In genomic region chr3:38039101-38039898, GRCh38 we compare ENCODE assay signal across 9 cellular contexts. TPM values are rescaled to one million over a fixed set of nuclear protein-coding genes. Genes with fewer than 3 reads are reported as not detected.
DNase-seq lines count a peak whose midpoint lies in the region; ATAC-seq and TF ChIP-seq lines count a peak whose summit lies in the region.
"Had no signal": no experiment of that assay in that cellular context is flagged by ENCODE, and none has a peak within 500 bp of the region (broad histone marks: within the 10 kb centered on the region; RNA-seq: fewer than 3 reads in every experiment).

A gene with protein sequence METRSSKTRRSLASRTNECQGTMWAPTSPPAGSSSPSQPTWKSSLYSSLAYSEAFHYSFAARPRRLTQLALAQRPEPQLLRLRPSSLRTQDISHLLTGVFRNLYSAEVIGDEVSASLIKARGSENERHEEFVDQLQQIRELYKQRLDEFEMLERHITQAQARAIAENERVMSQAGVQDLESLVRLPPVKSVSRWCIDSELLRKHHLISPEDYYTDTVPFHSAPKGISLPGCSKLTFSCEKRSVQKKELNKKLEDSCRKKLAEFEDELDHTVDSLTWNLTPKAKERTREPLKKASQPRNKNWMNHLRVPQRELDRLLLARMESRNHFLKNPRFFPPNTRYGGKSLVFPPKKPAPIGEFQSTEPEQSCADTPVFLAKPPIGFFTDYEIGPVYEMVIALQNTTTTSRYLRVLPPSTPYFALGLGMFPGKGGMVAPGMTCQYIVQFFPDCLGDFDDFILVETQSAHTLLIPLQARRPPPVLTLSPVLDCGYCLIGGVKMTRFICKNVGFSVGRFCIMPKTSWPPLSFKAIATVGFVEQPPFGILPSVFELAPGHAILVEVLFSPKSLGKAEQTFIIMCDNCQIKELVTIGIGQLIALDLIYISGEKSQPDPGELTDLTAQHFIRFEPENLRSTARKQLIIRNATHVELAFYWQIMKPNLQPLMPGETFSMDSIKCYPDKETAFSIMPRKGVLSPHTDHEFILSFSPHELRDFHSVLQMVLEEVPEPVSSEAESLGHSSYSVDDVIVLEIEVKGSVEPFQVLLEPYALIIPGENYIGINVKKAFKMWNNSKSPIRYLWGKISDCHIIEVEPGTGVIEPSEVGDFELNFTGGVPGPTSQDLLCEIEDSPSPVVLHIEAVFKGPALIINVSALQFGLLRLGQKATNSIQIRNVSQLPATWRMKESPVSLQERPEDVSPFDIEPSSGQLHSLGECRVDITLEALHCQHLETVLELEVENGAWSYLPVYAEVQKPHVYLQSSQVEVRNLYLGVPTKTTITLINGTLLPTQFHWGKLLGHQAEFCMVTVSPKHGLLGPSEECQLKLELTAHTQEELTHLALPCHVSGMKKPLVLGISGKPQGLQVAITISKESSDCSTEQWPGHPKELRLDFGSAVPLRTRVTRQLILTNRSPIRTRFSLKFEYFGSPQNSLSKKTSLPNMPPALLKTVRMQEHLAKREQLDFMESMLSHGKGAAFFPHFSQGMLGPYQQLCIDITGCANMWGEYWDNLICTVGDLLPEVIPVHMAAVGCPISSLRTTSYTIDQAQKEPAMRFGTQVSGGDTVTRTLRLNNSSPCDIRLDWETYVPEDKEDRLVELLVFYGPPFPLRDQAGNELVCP (N-terminal part only) (plus strand): TSS chr3:38039208. CDS start chr3:38039226, 18 bp downstream.

- intact Hi-C loops in activated CD4-positive, alpha-beta T cell treated with anti-CD3 and anti-CD28 coated beads, Interleukin-2, amount 10 ng/mL, durations not matched to agents 24 days and 14 days (cut with micrococcal nuclease), result loop anchor here (2.0 kb wide), 2 partner anchors 44 to 126 kb away; partner anchors contain the start of gene OXSR1

- no peaks in the 10 kb centered on the region for H3K27me3 ChIP-seq in BE2C

- peaks cover 28% of the 10 kb centered on the region for H3K4me1 Mint-ChIP-seq in activated CD4-positive, alpha-beta T cell treated with anti-CD3 and anti-CD28 coated beads, Interleukin-2, amount 10 ng/mL, durations not matched to agents 24 days and 14 days

- H3K4me3 Mint-ChIP-seq in activated CD4-positive, alpha-beta T cell treated with anti-CD3 and anti-CD28 coated beads, Interleukin-2, amount 10 ng/mL, durations not matched to agents 24 days and 14 days, result peak within 1 kb of the TSS; percentile 59

- H3K4me3 ChIP-seq in BE2C (ENCODE audit: low read depth, low read length), result peak within 1 kb of the TSS; percentile 43
- H3K4me3 ChIP-seq: HAP-1 had no signal

- peak within 1 kb of the TSS; percentile 89 for H3K27ac Mint-ChIP-seq in activated CD4-positive, alpha-beta T cell treated with anti-CD3 and anti-CD28 coated beads, Interleukin-2, amount 10 ng/mL, durations not matched to agents 24 days and 14 days

- peaks cover 8% of the 10 kb centered on the region for H3K9me3 Mint-ChIP-seq in activated CD4-positive, alpha-beta T cell treated with anti-CD3 and anti-CD28 coated beads, Interleukin-2, amount 10 ng/mL, durations not matched to agents 24 days and 14 days

- H3K27me3 Mint-ChIP-seq in activated CD4-positive, alpha-beta T cell treated with anti-CD3 and anti-CD28 coated beads, Interleukin-2, amount 10 ng/mL, durations not matched to agents 24 days and 14 days, result peaks cover 2% of the 10 kb centered on the region

- peak; percentile 22 for DNase-seq in BE2C
- peak; percentile 96 for DNase-seq in activated CD4-positive, alpha-beta T cell treated with anti-CD3 and anti-CD28 coated beads, Interleukin-2, amount 10 ng/mL, durations not matched to agents 24 days and 14 days
- DNase-seq in effector CD4-positive, alpha-beta T cell, result peak; percentile 77
- peak; percentile 79 for DNase-seq in mucosa of gallbladder (ENCODE audit: low spot score)
- DNase-seq in stimulated activated CD8-positive, alpha-beta memory T cell treated with anti-CD3 and anti-CD28 coated beads, Interleukin-4, amount 100 ng/mL, for 4 hours (ENCODE audit: low read depth in 2 of 2, low spot score in 1 of 2), result peak; percentile 53 to 60
- no peak for DNase-seq in D341Med (ENCODE audit: low spot score)

- no peaks in the 10 kb centered on the region for H3K4me1 ChIP-seq in BE2C
- H3K4me1 ChIP-seq: HAP-1 had no signal

- no peaks in the 10 kb centered on the region for H3K36me3 ChIP-seq in BE2C
- H3K36me3 ChIP-seq: HAP-1 had no signal

- H3K9me3 ChIP-seq in BE2C, result no peaks in the 10 kb centered on the region
- H3K9me3 ChIP-seq: HAP-1 had no signal

- ATAC-seq in GM19372 (IDR thresholded peaks at IDR 0.05; ENCODE audit: low read depth, unreplicated experiment), result peak; percentile 75
- peak; percentile 88 for ATAC-seq in HG03520 (IDR thresholded peaks at IDR 0.05; ENCODE audit: unreplicated experiment)

- peaks cover 10% of the 10 kb centered on the region for H3K36me3 Mint-ChIP-seq in activated CD4-positive, alpha-beta T cell treated with anti-CD3 and anti-CD28 coated beads, Interleukin-2, amount 10 ng/mL, durations not matched to agents 24 days and 14 days (ENCODE audit: low read depth)

- TF ChIP-seq CTCF in BE2C (IDR thresholded peaks at IDR 0.05; ENCODE audit: low read depth, low read length), result no peak

RNA-seq across cellular contexts. Expression of the gene that starts here (rescaled TPM):
- not detected for polyA plus RNA-seq in BE2C (2012; ENCODE audit: insufficient read depth, insufficient read length, low read depth)
- 0.17 and 0.54 TPM in 2 replicates for total RNA-seq in activated CD4-positive, alpha-beta T cell treated with anti-CD3 and anti-CD28 coated beads, Interleukin-2, amount 10 ng/mL, durations not matched to agents 24 days and 14 days
- total RNA-seq in mucosa of gallbladder, result 4.7 TPM

Comparison
In these comparisons a context has a peak if more than half of its experiments do, and no peak if none do; other contexts are left out.
1. Peak in DNase-seq in activated CD4-positive, alpha-beta T cell treated with anti-CD3 and anti-CD28 coated beads, Interleukin-2, amount 10 ng/mL, durations not matched to agents 24 days and 14 days; RNA of the gene not detected or under 1 TPM.